In the genomic region with DNA sequence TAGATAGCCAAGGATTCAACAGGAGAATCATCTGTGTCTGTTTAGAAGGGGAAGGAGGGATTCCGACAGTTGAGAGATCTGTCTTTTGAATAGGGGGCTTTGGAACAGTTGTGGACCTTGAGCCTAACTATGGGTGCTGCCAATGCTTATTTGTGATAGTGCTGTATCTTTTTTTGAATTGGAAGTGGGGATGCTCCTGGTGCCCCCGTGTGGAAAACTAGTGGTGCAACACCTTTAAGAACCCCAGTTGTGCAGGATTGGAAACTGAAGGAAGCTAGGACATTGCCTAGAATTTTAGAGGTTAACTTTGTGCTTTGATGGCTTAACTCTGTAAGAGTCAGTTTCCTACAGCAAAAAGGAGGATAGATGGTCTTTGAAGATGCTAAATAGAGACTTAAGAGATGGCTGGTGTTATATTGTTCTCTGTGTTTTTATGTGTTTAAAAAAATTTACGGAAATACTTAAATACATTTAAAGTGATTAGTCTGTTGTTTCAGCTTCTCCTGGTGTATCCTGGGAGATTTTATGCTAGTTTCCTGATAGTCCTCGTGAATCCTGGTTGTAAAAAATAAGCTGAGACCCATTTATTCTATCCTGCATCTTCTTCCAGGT, we compare ENCODE assay signal across 8 cellular contexts.
DNase-seq lines count a peak whose midpoint lies in the region; ATAC-seq and TF ChIP-seq lines count a peak whose summit lies in the region.

No MANE protein-coding gene starts in this region.

- H3K4me3 Mint-ChIP-seq in activated B cell treated with CpG ODN at 0.5 μM for 24 hours: no peak overlapping the region
- H3K4me3 Mint-ChIP-seq in naive thymus-derived CD4-positive, alpha-beta T cell: no peak overlapping the region

- no peaks in the 10 kb centered on the region for H3K27me3 Mint-ChIP-seq in activated B cell treated with CpG ODN at 0.5 μM for 24 hours
- no peaks in the 10 kb centered on the region for H3K27me3 Mint-ChIP-seq in naive thymus-derived CD4-positive, alpha-beta T cell

- H3K36me3 ChIP-seq in naive thymus-derived CD4-positive, alpha-beta T cell (ENCODE audit: control insufficient read depth in 2 of 3, insufficient read depth in 3 of 3, low read length in 3 of 3): peaks cover 0 to 6% (median 0%) of the 10 kb centered on the region in 3 experiments
- H3K36me3 ChIP-seq in upper lobe of left lung: peaks cover 0 to 57% (median 17%) of the 10 kb centered on the region in 4 donors

- peaks cover 44% of the 10 kb centered on the region for H3K4me1 Mint-ChIP-seq in activated B cell treated with CpG ODN at 0.5 μM for 24 hours
- H3K4me1 Mint-ChIP-seq in naive thymus-derived CD4-positive, alpha-beta T cell: peaks cover 0 to 40% (median 6%) of the 10 kb centered on the region in 7 donors

- TF ChIP-seq CTCF in activated B cell treated with CpG ODN at 0.5 μM for 24 hours (IDR thresholded peaks at IDR 0.05) (no peak), epithelial cell of proximal tubule (conservative IDR thresholded peaks at IDR 0.05; ENCODE audit: low read depth, low read length) (peak; percentile 91), upper lobe of left lung (IDR thresholded peaks at IDR 0.05) (peak; percentile 43 to 64 (median 57))

- no peaks in the 10 kb centered on the region for H3K9me3 Mint-ChIP-seq in activated B cell treated with CpG ODN at 0.5 μM for 24 hours
- H3K9me3 Mint-ChIP-seq in naive thymus-derived CD4-positive, alpha-beta T cell: no peaks in the 10 kb centered on the region

- peak; percentile 51 for ATAC-seq in activated B cell treated with CpG ODN at 0.5 μM for 24 hours (ENCODE audit: low read depth)
- peak; percentile 71 for ATAC-seq in naive thymus-derived CD4-positive, alpha-beta T cell
- peak; percentile 55 to 87 for ATAC-seq in upper lobe of left lung (ENCODE audit: low FRiP score in 2 of 2)
- no peak for ATAC-seq in GM21526 (IDR thresholded peaks at IDR 0.05; ENCODE audit: low FRiP score, unreplicated experiment)

- H3K27ac ChIP-seq in naive thymus-derived CD4-positive, alpha-beta T cell (ENCODE audit: low read depth, low read length): no peak overlapping the region
- H3K27ac ChIP-seq in upper lobe of left lung: no peak overlapping the region

- 54% methylated on average over 4 of the region's 4 CpGs for WGBS in upper lobe of left lung, 2 donors

- intact Hi-C loops in activated B cell treated with CpG ODN at 0.5 μM for 24 hours (cut with micrococcal nuclease): loop anchor here (1.0 to 5.0 kb wide), 5 partner anchors 24 to 232 kb away; a partner anchor contains a TSS
- intact Hi-C loops in naive thymus-derived CD4-positive, alpha-beta T cell (cut with micrococcal nuclease): loop anchor here (1.0 to 10.0 kb wide), 7 partner anchors 22 to 195 kb away; a partner anchor contains a TSS

- CTCF ChIA-PET in activated B cell treated with CpG ODN at 0.5 μM for 24 hours (lab: Charles Lee): interaction anchor here (0.6 to 6.3 kb wide), 21 partner anchors 9 to 254 kb away, joined by 3 to 140 read pairs (median 4); no protein-coding TSS in a partner anchor
- CTCF ChIA-PET in naive thymus-derived CD4-positive, alpha-beta T cell (lab: Charles Lee): interaction anchor here (0.7 to 5.5 kb wide), 13 partner anchors 10 to 893 kb away, joined by 3 to 45 read pairs (median 4); no protein-coding TSS in a partner anchor

- H3K4me1 ChIP-seq in naive thymus-derived CD4-positive, alpha-beta T cell (ENCODE audit: control insufficient read depth in 2 of 2, insufficient read depth in 2 of 2, low read length in 2 of 2): peaks cover 0 to 15% of the 10 kb centered on the region in 2 donors
- peaks cover 0 to 33% (median 10%) of the 10 kb centered on the region in 4 donors for H3K4me1 ChIP-seq in upper lobe of left lung

- H3K4me3 ChIP-seq in epithelial cell of proximal tubule (ENCODE audit: low read depth, low read length) (no peak overlapping the region), upper lobe of left lung (no peak overlapping the region)
- no peak overlapping the region for H3K4me3 ChIP-seq in naive thymus-derived CD4-positive, alpha-beta T cell (ENCODE audit: low read length)

- H3K27ac Mint-ChIP-seq in activated B cell treated with CpG ODN at 0.5 μM for 24 hours: no peak overlapping the region
- no peak overlapping the region for H3K27ac Mint-ChIP-seq in naive thymus-derived CD4-positive, alpha-beta T cell

- DNase-seq in activated naive CD4-positive, alpha-beta T cell treated with Interleukin-2 at 50 U/mL for 16 hours: peak; percentile 40
- DNase-seq in activated naive CD4-positive, alpha-beta T cell (lab: John Stamatoyannopoulos, UW): no peak
- DNase-seq in NCI-H1694 treated with DMSO at 0.1 percent for 48 hours (lab: John Stamatoyannopoulos, UW): peak; percentile 36
- no peak for DNase-seq in activated B cell treated with CpG ODN at 0.5 μM for 24 hours
- DNase-seq in epithelial cell of proximal tubule (ENCODE audit: low read depth): no peak
- peak in 7 of 9 donors; percentile 14 to 51 (median 41) for DNase-seq in naive thymus-derived CD4-positive, alpha-beta T cell
- peak in 1 of 2 donors; percentile 41 for DNase-seq in upper lobe of left lung

- TF ChIP-seq EP300 in upper lobe of left lung (IDR thresholded peaks at IDR 0.05): no peak

- H3K27me3 ChIP-seq in naive thymus-derived CD4-positive, alpha-beta T cell (ENCODE audit: control insufficient read depth in 2 of 2, insufficient read depth in 2 of 2, low read length in 2 of 2): no peaks in the 10 kb centered on the region
- no peaks in the 10 kb centered on the region for H3K27me3 ChIP-seq in upper lobe of left lung

- H3K36me3 Mint-ChIP-seq in activated B cell treated with CpG ODN at 0.5 μM for 24 hours (ENCODE audit: low read depth): peaks cover 27% of the 10 kb centered on the region
- peaks cover 0 to 16% (median 12%) of the 10 kb centered on the region in 5 donors for H3K36me3 Mint-ChIP-seq in naive thymus-derived CD4-positive, alpha-beta T cell

- no peaks in the 10 kb centered on the region for H3K9me3 ChIP-seq in naive thymus-derived CD4-positive, alpha-beta T cell (ENCODE audit: control insufficient read depth in 2 of 3, low read length in 3 of 3)
- H3K9me3 ChIP-seq in upper lobe of left lung: no peaks in the 10 kb centered on the region

- TF ChIP-seq POLR2A in upper lobe of left lung (IDR thresholded peaks at IDR 0.05): no peak

- POLR2A ChIA-PET in activated B cell treated with CpG ODN at 0.5 μM for 24 hours (lab: Charles Lee): interaction anchor here (0.5 to 1.9 kb wide), 6 partner anchors 9 to 525 kb away, joined by 4 to 7 read pairs (median 4); no protein-coding TSS in a partner anchor
- POLR2A ChIA-PET in naive thymus-derived CD4-positive, alpha-beta T cell (lab: Charles Lee): interaction anchor here (0.6 to 1.6 kb wide), 2 partner anchors 10 to 626 kb away, joined by 3 read pairs; no protein-coding TSS in a partner anchor

Comparison
In these comparisons a context has a peak if more than half of its experiments do, and no peak if none do; other contexts are left out.
1. DNase-seq: peak in activated naive CD4-positive, alpha-beta T cell treated with Interleukin-2 at 50 U/mL for 16 hours (single experiment), NCI-H1694 treated with DMSO at 0.1 percent for 48 hours (single experiment) and naive thymus-derived CD4-positive, alpha-beta T cell (7 of 9); none in activated naive CD4-positive, alpha-beta T cell (0 of 4), activated B cell treated with CpG ODN at 0.5 μM for 24 hours (single experiment) and epithelial cell of proximal tubule (single experiment).